ENCODE assay signal across 9 cellular contexts in the genomic region with DNA sequence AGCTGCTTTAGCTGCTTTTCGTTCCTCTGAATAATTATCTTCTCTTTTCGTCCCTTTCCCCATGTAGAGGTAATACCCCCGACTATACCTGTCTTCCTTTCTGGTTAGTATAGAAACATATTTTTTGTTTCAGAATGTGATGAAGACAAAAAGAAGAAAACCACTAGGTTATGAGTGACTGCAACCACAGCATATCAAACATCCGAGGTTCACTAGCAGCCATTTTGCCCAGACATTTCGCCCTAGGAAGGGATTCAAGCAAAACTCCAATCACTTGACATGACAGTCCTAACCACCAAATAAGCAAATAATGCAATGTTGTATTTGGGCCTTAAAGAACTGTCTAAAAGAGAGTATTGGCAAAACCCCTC. TPM values are rescaled to one million over a fixed set of nuclear protein-coding genes. Genes with fewer than 3 reads are reported as not detected.
A peak's percentile ranks its signal among the peaks of the same experiment; 100 is the strongest.
DNase-seq lines count a peak whose midpoint lies in the region; ATAC-seq and TF ChIP-seq lines count a peak whose summit lies in the region.
"Had no signal": no experiment of that assay in that cellular context is flagged by ENCODE, and none has a peak within 500 bp of the region (broad histone marks: within the 10 kb centered on the region; RNA-seq: fewer than 3 reads in every experiment).

No MANE protein-coding gene starts in this region.

- no peak overlapping the region for H2BK12ac ChIP-seq in trophoblast cell (ENCODE audit: low read length)

- no peak overlapping the region for H3K27ac ChIP-seq in trophoblast cell (ENCODE audit: low read depth, low read length)

- H4K91ac ChIP-seq in trophoblast cell (ENCODE audit: low read depth, low read length) = no peak overlapping the region

- ATAC-seq in HG03108 (IDR thresholded peaks at IDR 0.05; ENCODE audit: unreplicated experiment) (peak; percentile 23), GM19324 (IDR thresholded peaks at IDR 0.05; ENCODE audit: low FRiP score, unreplicated experiment) (no peak)

- H3K4me1 ChIP-seq in trophoblast cell (ENCODE audit: control insufficient read depth in 1 of 2, insufficient read depth in 2 of 2, low read length in 2 of 2) = peaks cover 2 to 5% of the 10 kb centered on the region in 2 experiments

- H3K14ac ChIP-seq in trophoblast cell (ENCODE audit: low read length) = no peak overlapping the region

- H2BK120ac ChIP-seq in trophoblast cell (ENCODE audit: insufficient read depth, low read length, poor library complexity) = no peak overlapping the region

- H3K79me1 ChIP-seq in trophoblast cell (ENCODE audit: low read length) = no peaks in the 10 kb centered on the region

- peaks cover 30% of the 10 kb centered on the region for H3K79me2 ChIP-seq in trophoblast cell (ENCODE audit: control insufficient read depth, insufficient read depth, low read length, poor library complexity)

- peaks cover 10% of the 10 kb centered on the region for H3K36me3 Mint-ChIP-seq in chondrocyte (ENCODE audit: low read depth)

- H2BK5ac ChIP-seq in trophoblast cell (ENCODE audit: low read depth, low read length, poor library complexity) = no peak overlapping the region

- H3K27ac Mint-ChIP-seq in chondrocyte (ENCODE audit: unreplicated experiment) = peak overlapping the region; percentile 92

- peak overlapping the region; percentile 48 for H3K4me3 ChIP-seq in GM12865 (ENCODE audit: low read depth, low read length)
- no peak overlapping the region for H3K4me3 ChIP-seq in trophoblast cell (ENCODE audit: low read depth, low read length)

- no peak for TF ChIP-seq CTCF in GM12865 (IDR thresholded peaks at IDR 0.05; ENCODE audit: insufficient read depth, low read depth, low read length, missing control alignments)
- TF ChIP-seq CTCF in chondrocyte (IDR thresholded peaks at IDR 0.05) = no peak

- peaks cover 95% of the 10 kb centered on the region for H3K4me1 Mint-ChIP-seq in chondrocyte (ENCODE audit: low read depth)

- H3K4me3 Mint-ChIP-seq in chondrocyte (ENCODE audit: unreplicated experiment) = no peak overlapping the region

- no peak overlapping the region for H3K4me2 ChIP-seq in trophoblast cell (ENCODE audit: low read length)

- no peak overlapping the region for H4K12ac ChIP-seq in trophoblast cell (ENCODE audit: low read depth, low read length)

- no peak overlapping the region for H4K8ac ChIP-seq in trophoblast cell (ENCODE audit: low read depth, low read length)

- H3K36me3 ChIP-seq in trophoblast cell (ENCODE audit: control insufficient read depth in 1 of 2, insufficient read depth in 2 of 2, low read length in 2 of 2) = peaks cover 12 to 24% of the 10 kb centered on the region in 2 experiments

- no peak overlapping the region for H3K18ac ChIP-seq in trophoblast cell (ENCODE audit: low read length)

- no CpG with 5 or more reads among the region's 5 CpGs for WGBS in trophoblast cell (ENCODE audit: extremely low coverage, insufficient coverage, insufficient read length)

- no peak overlapping the region for H2AFZ ChIP-seq in trophoblast cell (ENCODE audit: insufficient read depth, low read length, poor library complexity)

- H3K4ac ChIP-seq in trophoblast cell (ENCODE audit: low read depth, low read length) = peak overlapping the region; percentile 57

- H2AK5ac ChIP-seq in trophoblast cell (ENCODE audit: low read length) = no peak overlapping the region

- H3K27me3 Mint-ChIP-seq in chondrocyte (ENCODE audit: low read depth) = no peaks in the 10 kb centered on the region

- H3K27me3 ChIP-seq in trophoblast cell (ENCODE audit: insufficient read depth, low read length) = no peaks in the 10 kb centered on the region

- no peaks in the 10 kb centered on the region for H3K9me3 ChIP-seq in trophoblast cell (ENCODE audit: insufficient read depth, low read depth, low read length)

- peak; percentile 60 for DNase-seq in GM12865 (ENCODE audit: low read depth)
- DNase-seq in chondrocyte (ENCODE audit: low spot score) = no peak
- no peak for DNase-seq in trophoblast cell
- no peak for DNase-seq in NCI-H446 (lab: John Stamatoyannopoulos, UW)
- no peak for DNase-seq in COLO829 (ENCODE audit: low spot score)
- DNase-seq in NCI-H1694 (lab: John Stamatoyannopoulos, UW) = no peak
- DNase-seq: SHP77 had no signal

- H3K23ac ChIP-seq in trophoblast cell (ENCODE audit: low read length) = no peak overlapping the region

- H3K9ac ChIP-seq in trophoblast cell (ENCODE audit: low read length) = no peak overlapping the region

- no peaks in the 10 kb centered on the region for H3K9me3 Mint-ChIP-seq in chondrocyte (ENCODE audit: low read depth)

RNA-seq across cellular contexts. Expression of a gene that starts 9.4 kb away (rescaled TPM):
- total RNA-seq in chondrocyte = 74.1 to 133 TPM (median 82.5 TPM) in 3 replicates
- 333 and 360 TPM in 2 replicates for polyA plus RNA-seq in trophoblast cell (2013)

RNA-seq across cellular contexts. Expression of a gene that starts 9.6 kb away (rescaled TPM):
- total RNA-seq in chondrocyte = 13.6 to 21.3 TPM (median 15.1 TPM) in 3 replicates
- polyA plus RNA-seq in trophoblast cell (2013) = 20.7 and 21.8 TPM in 2 replicates
